In the genomic region with DNA sequence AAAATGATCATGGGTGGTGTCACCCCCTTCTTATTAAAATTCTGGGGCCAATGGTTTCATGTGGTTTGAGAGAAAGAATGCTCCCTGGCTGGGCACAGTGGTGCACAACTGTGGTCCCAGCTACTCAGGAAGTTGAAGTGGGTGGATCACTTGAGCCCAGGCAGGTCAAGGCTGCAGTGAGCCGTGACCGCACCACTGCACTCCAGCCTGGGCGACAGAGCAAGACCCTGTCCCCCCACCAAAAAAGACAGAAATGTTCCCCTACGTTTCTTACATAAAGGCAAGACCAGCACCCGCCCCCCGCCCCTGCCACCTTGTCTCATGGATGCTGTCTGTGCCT, we compare ENCODE assay signal across 20 cellular contexts. TPM values are rescaled to one million over a fixed set of nuclear protein-coding genes. Genes with fewer than 3 reads are reported as not detected.
DNase-seq lines count a peak whose midpoint lies in the region; ATAC-seq, FAIRE-seq and TF ChIP-seq lines count a peak whose summit lies in the region.
"Had no signal": no experiment of that assay in that cellular context is flagged by ENCODE, and none has a peak within 500 bp of the region (broad histone marks: within the 10 kb centered on the region; RNA-seq: fewer than 3 reads in every experiment).

No MANE protein-coding gene starts in this region.

- TF ChIP-seq EP300 in tibial nerve (IDR thresholded peaks at IDR 0.05), result no peak

- H3K36me3 Mint-ChIP-seq in activated CD8-positive, alpha-beta T cell treated with anti-CD3 and anti-CD28 coated beads for 36 hours (ENCODE audit: low read depth), result no peaks in the 10 kb centered on the region
- H3K36me3 Mint-ChIP-seq: activated naive CD8-positive, alpha-beta T cell treated with anti-CD3 and anti-CD28 coated beads for 36 hours had no signal

- H3K4me2 ChIP-seq in BLaER1, result peak overlapping the region; percentile 79

- intact Hi-C loops in activated CD8-positive, alpha-beta T cell treated with anti-CD3 and anti-CD28 coated beads for 36 hours (cut with micrococcal nuclease), result no loop called here

- peak; percentile 14 for FAIRE-seq in GM19239 (lab: Jason Lieb, UNC)
- FAIRE-seq: D721Med, keratinocyte had no signal

- TF ChIP-seq CTCF in tibial nerve (IDR thresholded peaks at IDR 0.05), result no peak
- TF ChIP-seq CTCF in activated CD8-positive, alpha-beta T cell treated with anti-CD3 and anti-CD28 coated beads for 36 hours (IDR thresholded peaks at IDR 0.05), result no peak

- H3K27me3 ChIP-seq in BLaER1 (no peaks in the 10 kb centered on the region), tibial nerve (no peaks in the 10 kb centered on the region)
- H3K27me3 ChIP-seq: esophagus muscularis mucosa, vagina had no signal

- H3K4me1 Mint-ChIP-seq in activated CD8-positive, alpha-beta T cell treated with anti-CD3 and anti-CD28 coated beads for 36 hours (ENCODE audit: low read depth), result peaks cover 5% of the 10 kb centered on the region
- H3K4me1 Mint-ChIP-seq: activated naive CD8-positive, alpha-beta T cell treated with anti-CD3 and anti-CD28 coated beads for 36 hours had no signal

- ATAC-seq in HG03442 (IDR thresholded peaks at IDR 0.05; ENCODE audit: unreplicated experiment), result peak; percentile 41
- ATAC-seq in activated CD8-positive, alpha-beta T cell treated with anti-CD3 and anti-CD28 coated beads for 36 hours, result no peak
- ATAC-seq in SK-N-SH treated with all-trans-retinoic acid at 6 μM for 48 hours, result no peak
- ATAC-seq: PC-3 had no signal

- H3K9ac ChIP-seq in BLaER1, result no peak overlapping the region

- no peak for DNase-seq in GM19239 (ENCODE audit: insufficient read length, low spot score)
- DNase-seq in left kidney (ENCODE audit: low read depth, low spot score), result peak; percentile 44
- DNase-seq in NCI-H1417 treated with DMSO at 0.1 percent for 48 hours (lab: John Stamatoyannopoulos, UW), result no peak
- DNase-seq in tibial nerve (ENCODE audit: low spot score in 2 of 2), result no peak
- no peak for DNase-seq in activated CD8-positive, alpha-beta T cell treated with anti-CD3 and anti-CD28 coated beads for 36 hours
- DNase-seq: activated CD4-positive, alpha-beta T cell treated with anti-CD3 and anti-CD28 coated beads, Interleukin-2, amount 50 U/mL, for 1 hour; activated naive CD8-positive, alpha-beta T cell treated with anti-CD3 and anti-CD28 coated beads for 36 hours; activated T-cell treated with anti-CD3 and anti-CD28 coated beads, Interleukin-2, amount 50 U/mL, for 1 hour; NCI-H187 treated with DMSO at 0.1 percent for 48 hours; NCI-H524; posterior cingulate gyrus; stimulated activated naive CD4-positive, alpha-beta T cell had no signal

- H3K4me3 ChIP-seq in BLaER1 (no peak overlapping the region; the same call in 1 of the 2 replicates), tibial nerve (no peak overlapping the region)
- H3K4me3 ChIP-seq: esophagus muscularis mucosa, vagina had no signal

- CTCF ChIA-PET in activated CD8-positive, alpha-beta T cell treated with anti-CD3 and anti-CD28 coated beads for 36 hours (lab: Charles Lee), result no interaction called here

- no peak for TF ChIP-seq POLR2A in tibial nerve (IDR thresholded peaks at IDR 0.05)

- H3K4me1 ChIP-seq in BLaER1 (peaks cover 65% of the 10 kb centered on the region), tibial nerve (no peaks in the 10 kb centered on the region)
- H3K4me1 ChIP-seq: vagina had no signal

- H3K27me3 Mint-ChIP-seq in activated CD8-positive, alpha-beta T cell treated with anti-CD3 and anti-CD28 coated beads for 36 hours, result no peaks in the 10 kb centered on the region
- H3K27me3 Mint-ChIP-seq: activated naive CD8-positive, alpha-beta T cell treated with anti-CD3 and anti-CD28 coated beads for 36 hours had no signal

- no peaks in the 10 kb centered on the region for H4K20me1 ChIP-seq in BLaER1

- H3K27ac ChIP-seq in BLaER1 (no peak overlapping the region), tibial nerve (no peak overlapping the region)
- H3K27ac ChIP-seq: esophagus muscularis mucosa, vagina had no signal

- POLR2A ChIA-PET in activated CD8-positive, alpha-beta T cell treated with anti-CD3 and anti-CD28 coated beads for 36 hours (lab: Charles Lee), result interaction anchor here (0.6 kb wide), 1 partner anchor 77 kb away, joined by 3 read pairs; no protein-coding TSS in a partner anchor

- H3K27ac Mint-ChIP-seq in activated CD8-positive, alpha-beta T cell treated with anti-CD3 and anti-CD28 coated beads for 36 hours, result no peak overlapping the region
- H3K27ac Mint-ChIP-seq: activated naive CD8-positive, alpha-beta T cell treated with anti-CD3 and anti-CD28 coated beads for 36 hours had no signal

- no peaks in the 10 kb centered on the region for H3K36me3 ChIP-seq in BLaER1
- no peaks in the 10 kb centered on the region for H3K36me3 ChIP-seq in tibial nerve
- H3K36me3 ChIP-seq: esophagus muscularis mucosa, vagina had no signal

- 92 to 93% methylated on average over 6 of the region's 6 CpGs for WGBS in tibial nerve, 2 donors

- H3K9me3 Mint-ChIP-seq in activated CD8-positive, alpha-beta T cell treated with anti-CD3 and anti-CD28 coated beads for 36 hours, result no peaks in the 10 kb centered on the region
- H3K9me3 Mint-ChIP-seq: activated naive CD8-positive, alpha-beta T cell treated with anti-CD3 and anti-CD28 coated beads for 36 hours had no signal

- H3K9me3 ChIP-seq in BLaER1, result no peaks in the 10 kb centered on the region
- no peaks in the 10 kb centered on the region for H3K9me3 ChIP-seq in tibial nerve
- H3K9me3 ChIP-seq: esophagus muscularis mucosa, vagina had no signal

- no peak overlapping the region for H3K4me3 Mint-ChIP-seq in activated CD8-positive, alpha-beta T cell treated with anti-CD3 and anti-CD28 coated beads for 36 hours
- H3K4me3 Mint-ChIP-seq: activated naive CD8-positive, alpha-beta T cell treated with anti-CD3 and anti-CD28 coated beads for 36 hours had no signal

TF ChIP-seq in SK-N-SH treated with all-trans-retinoic acid at 6 μM for 48 hours, 23 proteins besides CTCF, POLR2A, EP300 and RAD21:
- TF ChIP-seq, protein P1, sequence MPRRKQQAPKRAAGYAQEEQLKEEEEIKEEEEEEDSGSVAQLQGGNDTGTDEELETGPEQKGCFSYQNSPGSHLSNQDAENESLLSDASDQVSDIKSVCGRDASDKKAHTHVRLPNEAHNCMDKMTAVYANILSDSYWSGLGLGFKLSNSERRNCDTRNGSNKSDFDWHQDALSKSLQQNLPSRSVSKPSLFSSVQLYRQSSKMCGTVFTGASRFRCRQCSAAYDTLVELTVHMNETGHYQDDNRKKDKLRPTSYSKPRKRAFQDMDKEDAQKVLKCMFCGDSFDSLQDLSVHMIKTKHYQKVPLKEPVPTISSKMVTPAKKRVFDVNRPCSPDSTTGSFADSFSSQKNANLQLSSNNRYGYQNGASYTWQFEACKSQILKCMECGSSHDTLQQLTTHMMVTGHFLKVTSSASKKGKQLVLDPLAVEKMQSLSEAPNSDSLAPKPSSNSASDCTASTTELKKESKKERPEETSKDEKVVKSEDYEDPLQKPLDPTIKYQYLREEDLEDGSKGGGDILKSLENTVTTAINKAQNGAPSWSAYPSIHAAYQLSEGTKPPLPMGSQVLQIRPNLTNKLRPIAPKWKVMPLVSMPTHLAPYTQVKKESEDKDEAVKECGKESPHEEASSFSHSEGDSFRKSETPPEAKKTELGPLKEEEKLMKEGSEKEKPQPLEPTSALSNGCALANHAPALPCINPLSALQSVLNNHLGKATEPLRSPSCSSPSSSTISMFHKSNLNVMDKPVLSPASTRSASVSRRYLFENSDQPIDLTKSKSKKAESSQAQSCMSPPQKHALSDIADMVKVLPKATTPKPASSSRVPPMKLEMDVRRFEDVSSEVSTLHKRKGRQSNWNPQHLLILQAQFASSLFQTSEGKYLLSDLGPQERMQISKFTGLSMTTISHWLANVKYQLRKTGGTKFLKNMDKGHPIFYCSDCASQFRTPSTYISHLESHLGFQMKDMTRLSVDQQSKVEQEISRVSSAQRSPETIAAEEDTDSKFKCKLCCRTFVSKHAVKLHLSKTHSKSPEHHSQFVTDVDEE (CRISPR knock-in tag; IDR thresholded peaks at IDR 0.05), result no peak
- TF ChIP-seq OSR1 (CRISPR knock-in tag; IDR thresholded peaks at IDR 0.05) (no peak), RARB (CRISPR knock-in tag; IDR thresholded peaks at IDR 0.05) (no peak), CSRNP3 (CRISPR knock-in tag; IDR thresholded peaks at IDR 0.05) (no peak), ISL1 (CRISPR knock-in tag; IDR thresholded peaks at IDR 0.05) (no peak), SNAI2 (CRISPR knock-in tag; IDR thresholded peaks at IDR 0.05) (no peak), ZFP3 (CRISPR knock-in tag; IDR thresholded peaks at IDR 0.05) (no peak), TOX (CRISPR knock-in tag; IDR thresholded peaks at IDR 0.05; ENCODE audit: borderline replicate concordance) (no peak)

RNA-seq across cellular contexts. Expression of gene ID2, which starts 53.0 kb away (rescaled TPM):
- 100 to 1,000 TPM; 145 to 208 (median 166) TPM for total RNA-seq in tibial nerve
- 10 to 100 TPM; 85.7 to 91.6 TPM for total RNA-seq in activated CD8-positive, alpha-beta T cell treated with anti-CD3 and anti-CD28 coated beads for 36 hours
